ENCODE assay signal across 23 cellular contexts in the genomic region with DNA sequence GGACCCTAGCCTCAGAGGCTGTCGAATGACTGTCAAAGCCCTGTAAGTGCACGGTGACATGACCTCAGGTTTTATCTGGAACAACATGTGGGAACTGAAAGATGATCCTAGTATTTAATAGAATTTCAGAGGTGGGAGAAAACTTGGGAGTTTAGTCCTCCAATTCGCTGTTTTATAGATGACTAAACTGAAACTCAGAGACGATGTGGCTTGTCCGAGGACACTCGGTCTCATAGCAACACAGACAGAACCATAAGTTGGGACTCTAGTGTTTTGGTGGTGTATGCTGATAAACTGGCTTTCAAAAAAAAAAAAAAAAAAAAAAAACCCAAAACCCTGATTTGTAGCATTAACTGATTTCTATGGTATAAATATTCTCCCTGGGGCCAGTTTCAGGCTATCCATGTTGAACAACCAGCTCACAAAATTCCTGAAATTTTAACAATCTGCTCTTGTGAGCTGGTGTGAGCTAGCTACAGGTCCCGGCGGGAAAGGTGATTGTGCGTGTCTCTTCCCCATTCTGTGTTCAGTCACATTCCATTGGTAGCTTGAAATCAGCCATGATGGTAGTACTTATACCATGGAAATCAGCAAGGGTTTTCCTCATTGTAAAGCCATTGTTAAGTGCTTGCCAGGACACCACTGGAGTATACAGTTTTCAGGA.
A peak's percentile ranks its signal among the peaks of the same experiment; 100 is the strongest.
DNase-seq lines count a peak whose midpoint lies in the region; TF ChIP-seq lines count a peak whose summit lies in the region.
"Had no signal": no experiment of that assay in that cellular context is flagged by ENCODE, and none has a peak within 500 bp of the region (broad histone marks: within the 10 kb centered on the region; RNA-seq: fewer than 3 reads in every experiment).

No MANE protein-coding gene starts in this region.

- 85% methylated on average over 9 of the region's 9 CpGs for WGBS in mammary epithelial cell (ENCODE audit: low coverage, missing lambda C conversion rate)

- DNase-seq in MCF 10A (ENCODE audit: unreplicated experiment) (peak; percentile 17), mammary epithelial cell (no peak), choroid plexus epithelial cell (ENCODE audit: low read depth) (peak; percentile 46), osteoblast (ENCODE audit: insufficient read length, low spot score, missing footprints) (no peak), NCI-H524 (lab: John Stamatoyannopoulos, UW) (no peak), ascending aorta (ENCODE audit: low spot score in 2 of 2) (no peak), NCI-H1930 (lab: John Stamatoyannopoulos, UW) (no peak)
- DNase-seq: 8988T; ACHN; BE2C; CD4-positive, CD25-positive, alpha-beta regulatory T cell; DMS153; DND-41; Kasumi-1; MG63; NCI-H1105 treated with DMSO at 0.1 percent for 48 hours; NCI-H146; NCI-H2029 treated with DMSO at 0.1 percent for 48 hours; NCI-H446 treated with DMSO at 0.1 percent for 48 hours; NCI-H526 treated with DMSO at 0.1 percent for 48 hours; SHP77 had no signal

- H3K9me3 ChIP-seq in mammary epithelial cell (replicated peaks; ENCODE audit: insufficient read depth, low read length) (peaks cover 4% of the 10 kb centered on the region), osteoblast (ENCODE audit: low read depth, low read length) (no peaks in the 10 kb centered on the region), ascending aorta (peaks cover 0 to 13% of the 10 kb centered on the region in 2 donors)
- H3K9me3 ChIP-seq: BE2C had no signal

- no peak for TF ChIP-seq CTCF in MCF 10A (IDR thresholded peaks at IDR 0.05; ENCODE audit: unreplicated experiment)
- no peak for TF ChIP-seq CTCF in mammary epithelial cell (conservative IDR thresholded peaks at IDR 0.05 in 1 of 2, IDR thresholded peaks at IDR 0.05 in 1 of 2; ENCODE audit: extremely low read depth in 1 of 2, insufficient read depth in 1 of 2, low read depth in 1 of 2, low read length in 2 of 2)
- no peak for TF ChIP-seq CTCF in choroid plexus epithelial cell (conservative IDR thresholded peaks at IDR 0.05; ENCODE audit: low read depth, low read length)
- TF ChIP-seq CTCF in osteoblast (IDR thresholded peaks at IDR 0.05; ENCODE audit: extremely low read depth, low read depth, low read length) = no peak
- no peak for TF ChIP-seq CTCF in ascending aorta (IDR thresholded peaks at IDR 0.05)

- H3K9ac ChIP-seq in mammary epithelial cell (ENCODE audit: insufficient read depth, low read length) = no peak overlapping the region

- no peaks in the 10 kb centered on the region for H3K27me3 Mint-ChIP-seq in MCF 10A (ENCODE audit: insufficient read depth, unreplicated experiment)

- CTCF ChIA-PET in MCF 10A (lab: Yijun Ruan, JAX) (interaction anchor here (1.0 kb wide), 1 partner anchor 166 kb away, joined by 3 read pairs; no protein-coding TSS in a partner anchor), mammary epithelial cell (lab: Charles Lee; ENCODE audit: low non-redundant PET) (no interaction called here)

- no peak overlapping the region for H3K4me3 ChIP-seq in mammary epithelial cell (replicated peaks in 1 of 3; ENCODE audit: insufficient read depth in 1 of 3, low read depth in 2 of 3, low read length in 3 of 3)
- no peak overlapping the region for H3K4me3 ChIP-seq in choroid plexus epithelial cell (ENCODE audit: low read depth, low read length)
- no peak overlapping the region for H3K4me3 ChIP-seq in osteoblast (ENCODE audit: insufficient read depth, low read length)
- no peak overlapping the region for H3K4me3 ChIP-seq in ascending aorta
- H3K4me3 ChIP-seq: MG63 had no signal

- H3K9me3 Mint-ChIP-seq in MCF 10A (ENCODE audit: unreplicated experiment) = peaks cover 9% of the 10 kb centered on the region

- no peaks in the 10 kb centered on the region for H3K36me3 ChIP-seq in mammary epithelial cell (ENCODE audit: insufficient read depth, low read length)
- H3K36me3 ChIP-seq in osteoblast (ENCODE audit: insufficient read depth, low read length) = no peaks in the 10 kb centered on the region
- H3K36me3 ChIP-seq in ascending aorta = no peaks in the 10 kb centered on the region

- H3K36me3 Mint-ChIP-seq in MCF 10A (ENCODE audit: insufficient read depth, unreplicated experiment) = peaks cover 12% of the 10 kb centered on the region

- dilution Hi-C loops in mammary epithelial cell (cut with HindIII; ENCODE audit: low sequenced_read_pairs) = no loop called here

- H4K20me1 ChIP-seq in mammary epithelial cell (ENCODE audit: insufficient read depth, low read length) = no peaks in the 10 kb centered on the region
- H4K20me1 ChIP-seq in osteoblast (ENCODE audit: insufficient read depth, low read length) = no peaks in the 10 kb centered on the region

- peaks cover 20% of the 10 kb centered on the region for H3K4me1 Mint-ChIP-seq in MCF 10A (ENCODE audit: insufficient read depth, unreplicated experiment)

- no peak overlapping the region for H3K4me2 ChIP-seq in mammary epithelial cell (ENCODE audit: insufficient read depth, low read depth, low read length)
- H3K4me2 ChIP-seq in osteoblast (ENCODE audit: insufficient read depth, low read length) = peak overlapping the region; percentile 23

- BruUV-seq in MCF 10A (replicated peaks; lab: Mats Ljungman, UMichigan) = no TSS peak
- BruUV-seq in mammary epithelial cell (replicated peaks; lab: Mats Ljungman, UMichigan) = no TSS peak

- POLR2A ChIA-PET in MCF 10A (lab: Yijun Ruan, JAX) = interaction anchor here (0.6 to 1.0 kb wide), 2 partner anchors 46 to 95 kb away, joined by 3 to 4 read pairs; no protein-coding TSS in a partner anchor

- H3K79me2 ChIP-seq in mammary epithelial cell (ENCODE audit: insufficient read depth, low read length) = no peaks in the 10 kb centered on the region
- H3K79me2 ChIP-seq in osteoblast (ENCODE audit: insufficient read depth, low read length) = no peaks in the 10 kb centered on the region

- H3K27ac ChIP-seq in mammary epithelial cell (ENCODE audit: insufficient read depth, low read depth, low read length) (no peak overlapping the region), osteoblast (ENCODE audit: low read depth, low read length) (peak overlapping the region; percentile 47), ascending aorta (no peak overlapping the region)
- H3K27ac ChIP-seq: HL-60, RWPE1 had no signal

- no peak overlapping the region for H3K27ac Mint-ChIP-seq in MCF 10A (ENCODE audit: low read depth, unreplicated experiment)

- H3K4me1 ChIP-seq in mammary epithelial cell (ENCODE audit: insufficient read depth, low read length) (peaks cover 23% of the 10 kb centered on the region), osteoblast (ENCODE audit: insufficient read depth, low read length) (peaks cover 27% of the 10 kb centered on the region), ascending aorta (peaks cover 0 to 9% of the 10 kb centered on the region in 2 donors)
- H3K4me1 ChIP-seq: BE2C had no signal

- H2AFZ ChIP-seq in mammary epithelial cell (ENCODE audit: low read depth, low read length) = no peak overlapping the region
- H2AFZ ChIP-seq in osteoblast (ENCODE audit: low read length) = no peak overlapping the region

- in situ Hi-C loops in mammary epithelial cell (cut with MboI; ENCODE audit: low sequenced_read_pairs in 2 of 2) = no loop called here

- intact Hi-C loops in MCF 10A (cut with micrococcal nuclease) = no loop called here
- intact Hi-C loops in mammary epithelial cell (cut with micrococcal nuclease) = no loop called here
- intact Hi-C loops in ascending aorta (cut with DNase I) = no loop called here

- H3K27me3 ChIP-seq in mammary epithelial cell (ENCODE audit: insufficient read depth, low read length) = no peaks in the 10 kb centered on the region
- H3K27me3 ChIP-seq in osteoblast (ENCODE audit: insufficient read depth, low read length) = no peaks in the 10 kb centered on the region
- H3K27me3 ChIP-seq in ascending aorta = no peaks in the 10 kb centered on the region
- H3K27me3 ChIP-seq: BE2C, MG63 had no signal

- H3K4me3 Mint-ChIP-seq in MCF 10A (ENCODE audit: unreplicated experiment) = no peak overlapping the region
- H3K4me3 Mint-ChIP-seq: CD4-positive, CD25-positive, alpha-beta regulatory T cell had no signal

Comparison
In these comparisons a context has a peak if more than half of its experiments do, and no peak if none do; other contexts are left out.
1. DNase-seq: peak in MCF 10A (single experiment) and choroid plexus epithelial cell (single experiment); none in mammary epithelial cell (single experiment), osteoblast (single experiment), NCI-H524 (0 of 2), ascending aorta (0 of 2) and NCI-H1930 (0 of 2).